Comparison of ENCODE assay signal across 23 cellular contexts in genomic region chr7:142334236-142334635, GRCh38.
"Had no signal": no experiment of that assay in that cellular context is flagged by ENCODE, and none has a peak within 500 bp of the region (broad histone marks: within the 10 kb centered on the region; RNA-seq: fewer than 3 reads in every experiment).

No MANE protein-coding gene starts in this region.

- H3K9me3 ChIP-seq: pancreas, right lobe of liver had no signal

- DNase-seq: activated CD4-positive, alpha-beta T cell treated with anti-CD3 and anti-CD28 coated beads for 1 hour; activated effector memory CD4-positive, alpha-beta T cell treated with Interleukin-2 at 50 U/mL for 16 hours; activated naive CD4-positive, alpha-beta T cell treated with anti-CD3 and anti-CD28 coated beads, Interleukin-2, amount 50 U/mL, for 16 hours; activated naive CD8-positive, alpha-beta T cell treated with anti-CD3 and anti-CD28 coated beads, Interleukin-2, amount 50 U/mL, for 24 hours; activated T-cell treated with anti-CD3 and anti-CD28 coated beads, Interleukin-2, amount 50 U/mL, for 72 hours; aorta; dermis blood vessel endothelial cell; effector memory CD8-positive, alpha-beta T cell; foreskin melanocyte; glutamatergic neuron; immature natural killer cell; kidney glomerular epithelial cell; pancreas; right lobe of liver; small intestine; stimulated activated CD4-positive, alpha-beta T cell treated with anti-CD3 and anti-CD28 coated beads, Interleukin-2, amount 100 ng/mL, for 24 hours; stimulated activated naive B cell treated with anti-CD40 and anti-IgM and Interleukin-4, amounts not matched to agents 10 μg/mL and 1 μg/mL and 100 μg/mL, for 72 hours; T-helper 1 cell had no signal

- H3K27ac Mint-ChIP-seq: activated naive CD8-positive, alpha-beta T cell treated with anti-CD3 and anti-CD28 coated beads, Interleukin-2, amount 50 U/mL, for 24 hours; activated T-cell treated with anti-CD3 and anti-CD28 coated beads, Interleukin-2, amount 50 U/mL, for 72 hours; brain; immature natural killer cell; memory B cell; nephron; stimulated activated naive B cell treated with anti-CD40 and anti-IgM and Interleukin-4, amounts not matched to agents 10 μg/mL and 1 μg/mL and 100 μg/mL, for 72 hours had no signal

- H3K4me1 ChIP-seq: pancreas, right lobe of liver had no signal

- H3K36me3 ChIP-seq: pancreas, right lobe of liver had no signal

- H3K4me3 Mint-ChIP-seq: activated naive CD8-positive, alpha-beta T cell treated with anti-CD3 and anti-CD28 coated beads, Interleukin-2, amount 50 U/mL, for 24 hours; brain; effector memory CD8-positive, alpha-beta T cell; immature natural killer cell; memory B cell; nephron; stimulated activated naive B cell treated with anti-CD40 and anti-IgM and Interleukin-4, amounts not matched to agents 10 μg/mL and 1 μg/mL and 100 μg/mL, for 72 hours had no signal

- H3K4me3 ChIP-seq: hepatocyte, pancreas, right lobe of liver had no signal

- ATAC-seq: activated naive CD8-positive, alpha-beta T cell treated with anti-CD3 and anti-CD28 coated beads, Interleukin-2, amount 50 U/mL, for 24 hours; activated T-cell treated with anti-CD3 and anti-CD28 coated beads, Interleukin-2, amount 50 U/mL, for 72 hours; effector memory CD8-positive, alpha-beta T cell; esophagus mucosa; pancreas; right lobe of liver; stimulated activated naive B cell treated with anti-CD40 and anti-IgM and Interleukin-4, amounts not matched to agents 10 μg/mL and 1 μg/mL and 100 μg/mL, for 72 hours had no signal

- H3K4me1 Mint-ChIP-seq: immature natural killer cell, memory B cell had no signal

- H3K27ac ChIP-seq: hepatocyte, pancreas, right lobe of liver had no signal

- H3K27me3 ChIP-seq: pancreas, right lobe of liver had no signal

- H3K9me3 Mint-ChIP-seq: activated naive CD8-positive, alpha-beta T cell treated with anti-CD3 and anti-CD28 coated beads, Interleukin-2, amount 50 U/mL, for 24 hours; activated T-cell treated with anti-CD3 and anti-CD28 coated beads, Interleukin-2, amount 50 U/mL, for 72 hours; effector memory CD8-positive, alpha-beta T cell; immature natural killer cell; memory B cell; nephron; stimulated activated naive B cell treated with anti-CD40 and anti-IgM and Interleukin-4, amounts not matched to agents 10 μg/mL and 1 μg/mL and 100 μg/mL, for 72 hours had no signal

- H3K36me3 Mint-ChIP-seq: brain; immature natural killer cell; memory B cell; stimulated activated naive B cell treated with anti-CD40 and anti-IgM and Interleukin-4, amounts not matched to agents 10 μg/mL and 1 μg/mL and 100 μg/mL, for 72 hours had no signal
